ENCODE assay signal across 10 cellular contexts in the genomic region with DNA sequence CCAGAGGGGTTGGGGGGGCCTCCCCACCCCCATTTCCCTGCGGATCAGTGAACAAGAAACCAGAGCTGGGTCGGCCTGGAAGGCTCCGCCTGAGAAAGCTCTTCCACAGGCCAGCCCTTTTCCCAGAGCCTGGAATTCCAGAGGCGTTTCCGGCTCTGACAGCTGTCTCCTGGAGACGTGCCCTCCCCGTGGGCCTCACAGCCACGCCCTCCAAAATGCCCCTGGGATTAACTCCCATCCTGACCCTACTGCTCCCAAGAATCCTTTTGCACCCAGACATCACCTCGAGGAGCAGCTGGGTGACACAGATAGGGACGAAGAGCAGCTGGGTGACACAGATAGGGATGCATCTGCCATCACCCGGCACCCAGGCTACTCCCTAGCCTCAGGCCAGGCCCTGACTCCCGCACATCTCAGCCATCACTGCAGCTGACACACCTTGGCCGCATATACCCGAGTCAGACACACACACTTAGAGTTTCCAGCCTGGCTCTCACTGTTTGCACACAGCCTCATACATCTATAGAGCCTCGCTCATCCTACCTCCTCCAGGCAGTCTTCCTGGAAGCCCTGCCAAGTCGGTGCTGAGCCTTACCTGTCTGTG. TPM values are rescaled to one million over a fixed set of nuclear protein-coding genes. Genes with fewer than 3 reads are reported as not detected.
A peak's percentile ranks its signal among the peaks of the same experiment; 100 is the strongest.
DNase-seq lines count a peak whose midpoint lies in the region; ATAC-seq and TF ChIP-seq lines count a peak whose summit lies in the region.
"Had no signal": no experiment of that assay in that cellular context is flagged by ENCODE, and none has a peak within 500 bp of the region (broad histone marks: within the 10 kb centered on the region; RNA-seq: fewer than 3 reads in every experiment).

No MANE protein-coding gene starts in this region.

- H3K36me3 ChIP-seq in breast epithelium (no peaks in the 10 kb centered on the region), smooth muscle cell (ENCODE audit: low read depth) (no peaks in the 10 kb centered on the region)

- peak overlapping the region; percentile 55 for H2AFZ ChIP-seq in smooth muscle cell (ENCODE audit: low read depth)

- DNase-seq in HT1080 (ENCODE audit: low read depth) (peak; percentile 47), breast epithelium (ENCODE audit: low spot score in 2 of 2) (no peak), islet precursor cell (peak; percentile 92), smooth muscle cell (lab: John Stamatoyannopoulos, UW; ENCODE audit: unreplicated experiment) (no peak), cerebellar nuclear complex (lab: John Stamatoyannopoulos, UW) (no peak), SKM-1 treated with dmso at 0.1 percent for 144 hours (lab: John Stamatoyannopoulos, UW; ENCODE audit: unreplicated experiment) (no peak)
- no peak for DNase-seq in stimulated activated naive CD8-positive, alpha-beta T cell treated with anti-CD3 and anti-CD28 coated beads, Interleukin-15, Interleukin-2, amounts not matched to agents 100 U/mL and 50 U/mL, for 24 hours
- no peak for DNase-seq in activated CD8-positive, alpha-beta T cell treated with anti-CD3 and anti-CD28 coated beads for 36 hours

- intact Hi-C loops in breast epithelium (cut with DNase I; ENCODE audit: low total_unique reads): no loop called here
- intact Hi-C loops in activated CD8-positive, alpha-beta T cell treated with anti-CD3 and anti-CD28 coated beads for 36 hours (cut with micrococcal nuclease): no loop called here

- no peaks in the 10 kb centered on the region for H3K4me1 Mint-ChIP-seq in activated CD8-positive, alpha-beta T cell treated with anti-CD3 and anti-CD28 coated beads for 36 hours (ENCODE audit: low read depth)

- H3K27me3 Mint-ChIP-seq in activated CD8-positive, alpha-beta T cell treated with anti-CD3 and anti-CD28 coated beads for 36 hours: peaks cover 18% of the 10 kb centered on the region

- ATAC-seq in stimulated activated naive CD8-positive, alpha-beta T cell treated with anti-CD3 and anti-CD28 coated beads, Interleukin-15, Interleukin-2, amounts not matched to agents 100 U/mL and 50 U/mL, for 24 hours: no peak
- no peak for ATAC-seq in activated CD8-positive, alpha-beta T cell treated with anti-CD3 and anti-CD28 coated beads for 36 hours

- H3K79me2 ChIP-seq in smooth muscle cell (ENCODE audit: low read depth): no peaks in the 10 kb centered on the region

- no peaks in the 10 kb centered on the region for H3K36me3 Mint-ChIP-seq in activated CD8-positive, alpha-beta T cell treated with anti-CD3 and anti-CD28 coated beads for 36 hours (ENCODE audit: low read depth)

- no peaks in the 10 kb centered on the region for H3K9me3 Mint-ChIP-seq in activated CD8-positive, alpha-beta T cell treated with anti-CD3 and anti-CD28 coated beads for 36 hours

- no peak overlapping the region for H3K4me3 Mint-ChIP-seq in activated CD8-positive, alpha-beta T cell treated with anti-CD3 and anti-CD28 coated beads for 36 hours

- no peak for TF ChIP-seq CTCF in breast epithelium (IDR thresholded peaks at IDR 0.05)
- TF ChIP-seq CTCF in smooth muscle cell (IDR thresholded peaks at IDR 0.05; ENCODE audit: borderline replicate concordance, insufficient read depth, poor library complexity, severe bottlenecking): no peak
- TF ChIP-seq CTCF in activated CD8-positive, alpha-beta T cell treated with anti-CD3 and anti-CD28 coated beads for 36 hours (IDR thresholded peaks at IDR 0.05): no peak

- TF ChIP-seq POLR2A in breast epithelium (IDR thresholded peaks at IDR 0.05): no peak

- no peaks in the 10 kb centered on the region for H3K9me3 ChIP-seq in breast epithelium
- no peaks in the 10 kb centered on the region for H3K9me3 ChIP-seq in smooth muscle cell (replicated peaks; ENCODE audit: low read depth)

- H3F3A ChIP-seq in smooth muscle cell (ENCODE audit: low read depth): peaks cover 6% of the 10 kb centered on the region

- no peak overlapping the region for H3K27ac Mint-ChIP-seq in activated CD8-positive, alpha-beta T cell treated with anti-CD3 and anti-CD28 coated beads for 36 hours

- CTCF ChIA-PET in activated CD8-positive, alpha-beta T cell treated with anti-CD3 and anti-CD28 coated beads for 36 hours (lab: Charles Lee): interaction anchor here (1.6 kb wide), 2 partner anchors 14 to 80 kb away, joined by 3 to 7 read pairs; no protein-coding TSS in a partner anchor

- H3K4me1 ChIP-seq in breast epithelium (peaks cover 8 to 33% of the 10 kb centered on the region in 2 donors), smooth muscle cell (ENCODE audit: low read depth) (peaks cover 32% of the 10 kb centered on the region)

- WGBS in smooth muscle cell (ENCODE audit: low lambda C conversion rate): 22% methylated on average over 16 of the region's 16 CpGs

- H3K4me3 ChIP-seq in breast epithelium (no peak overlapping the region), smooth muscle cell (no peak overlapping the region)

- no peak overlapping the region for H3K9ac ChIP-seq in smooth muscle cell (ENCODE audit: low read depth)

- peak overlapping the region; percentile 73 for H3K4me2 ChIP-seq in smooth muscle cell

- H3K27me3 ChIP-seq in breast epithelium (no peaks in the 10 kb centered on the region), smooth muscle cell (ENCODE audit: low read depth) (no peaks in the 10 kb centered on the region)

- H4K20me1 ChIP-seq in smooth muscle cell (ENCODE audit: low read depth): no peaks in the 10 kb centered on the region

- H3K27ac ChIP-seq in breast epithelium: peak overlapping the region; percentile 71 to 86
- peak overlapping the region; percentile 75 for H3K27ac ChIP-seq in smooth muscle cell (ENCODE audit: low read depth)

- POLR2A ChIA-PET in activated CD8-positive, alpha-beta T cell treated with anti-CD3 and anti-CD28 coated beads for 36 hours (lab: Charles Lee): no interaction called here

RNA-seq across cellular contexts. Expression of gene CDC42EP1, which starts 7.6 kb away (rescaled TPM):
- 67.3 and 95.3 TPM in 2 replicates for total RNA-seq in HT1080 (2014; rRNA removed; shearing (Covaris generic))
- 104 and 115 TPM in 2 replicates for polyA plus RNA-seq in HT1080 (2015; cell fraction: cytosol; rRNA removed)
- 38.1 and 39.0 TPM in 2 replicates for polyA plus RNA-seq in HT1080 (2015; cell fraction: nucleus; rRNA removed)
- total RNA-seq in breast epithelium (10 to 100 TPM; 13.8 to 43.0 (median 29.8) TPM), smooth muscle cell (14.0 and 19.1 TPM in 2 replicates)
- 89.6 and 94.9 TPM in 2 replicates for polyA plus RNA-seq in smooth muscle cell
- total RNA-seq in activated CD8-positive, alpha-beta T cell treated with anti-CD3 and anti-CD28 coated beads for 36 hours: under 1 TPM; 0.59 to 0.72 TPM
- total RNA-seq: OCI-LY7 had no signal

RNA-seq across cellular contexts. Expression of gene LGALS2, which starts 27.2 kb away (rescaled TPM):
- total RNA-seq in HT1080 (2014; rRNA removed; shearing (Covaris generic)): not detected in 2 replicates
- polyA plus RNA-seq in HT1080 (2015; cell fraction: cytosol; rRNA removed): not detected in 2 replicates
- not detected in 2 replicates for polyA plus RNA-seq in HT1080 (2015; cell fraction: nucleus; rRNA removed)
- total RNA-seq in breast epithelium: under 1 TPM in 2 of 3 donors, not detected in 1; 0.80 to 0.88 TPM
- not detected in 2 replicates for total RNA-seq in smooth muscle cell
- 0.48 and 1.1 TPM in 2 replicates for polyA plus RNA-seq in smooth muscle cell
- total RNA-seq in activated CD8-positive, alpha-beta T cell treated with anti-CD3 and anti-CD28 coated beads for 36 hours: not detected
- total RNA-seq: frontal cortex had no signal

RNA-seq across cellular contexts. Expression of gene CARD10, which starts 33.4 kb away (rescaled TPM):
- total RNA-seq in HT1080 (2014; rRNA removed; shearing (Covaris generic)): 22.4 and 25.4 TPM in 2 replicates
- polyA plus RNA-seq in HT1080 (2015; cell fraction: cytosol; rRNA removed): 19.4 and 20.2 TPM in 2 replicates
- polyA plus RNA-seq in HT1080 (2015; cell fraction: nucleus; rRNA removed): 32.7 and 33.8 TPM in 2 replicates
- total RNA-seq in breast epithelium (10 to 100 TPM in 2 of 3 donors, 1 to 10 TPM in 1; 2.9 to 12.1 (median 10.2) TPM), smooth muscle cell (3.7 and 6.0 TPM in 2 replicates)
- polyA plus RNA-seq in smooth muscle cell: 2.3 and 5.4 TPM in 2 replicates
- total RNA-seq in activated CD8-positive, alpha-beta T cell treated with anti-CD3 and anti-CD28 coated beads for 36 hours: under 1 TPM; 0.09 to 0.18 TPM

RNA-seq across cellular contexts. Expression of gene GGA1, which starts 56.0 kb away (rescaled TPM):
- 34.0 and 35.1 TPM in 2 replicates for total RNA-seq in HT1080 (2014; rRNA removed; shearing (Covaris generic))
- 34.5 and 34.6 TPM in 2 replicates for polyA plus RNA-seq in HT1080 (2015; cell fraction: cytosol; rRNA removed)
- polyA plus RNA-seq in HT1080 (2015; cell fraction: nucleus; rRNA removed): 145 and 177 TPM in 2 replicates
- 10 to 100 TPM; 36.6 to 63.9 (median 54.7) TPM for total RNA-seq in breast epithelium
- total RNA-seq in smooth muscle cell: 15.6 and 27.3 TPM in 2 replicates
- 44.0 and 59.6 TPM in 2 replicates for polyA plus RNA-seq in smooth muscle cell
- total RNA-seq in activated CD8-positive, alpha-beta T cell treated with anti-CD3 and anti-CD28 coated beads for 36 hours: 10 to 100 TPM; 59.7 to 62.8 TPM

Comparison
In these comparisons a context has a peak if more than half of its experiments do, and no peak if none do; other contexts are left out.
1. DNase-seq: peak in HT1080 (single experiment) and islet precursor cell (single experiment); none in breast epithelium (0 of 2), smooth muscle cell (single experiment), stimulated activated naive CD8-positive, alpha-beta T cell treated with anti-CD3 and anti-CD28 coated beads, Interleukin-15, Interleukin-2, amounts not matched to agents 100 U/mL and 50 U/mL, for 24 hours (single experiment), activated CD8-positive, alpha-beta T cell treated with anti-CD3 and anti-CD28 coated beads for 36 hours (single experiment), cerebellar nuclear complex (0 of 2) and SKM-1 treated with dmso at 0.1 percent for 144 hours (single experiment).